ENCODE assay signal across 12 cellular contexts in genomic region chr9:137243266-137243625, GRCh38. TPM values are rescaled to one million over a fixed set of nuclear protein-coding genes. Genes with fewer than 3 reads are reported as not detected.
DNase-seq lines count a peak whose midpoint lies in the region; ATAC-seq, FAIRE-seq and TF ChIP-seq lines count a peak whose summit lies in the region.
"Not testable (repeated sequence)": the region's sequence is repeated elsewhere in the genome, so short reads cannot be mapped to it uniquely, and the experiment has no call there.
"Had no signal": no experiment of that assay in that cellular context is flagged by ENCODE, and none has a peak within 500 bp of the region (broad histone marks: within the 10 kb centered on the region; RNA-seq: fewer than 3 reads in every experiment).

No MANE protein-coding gene starts in this region.

- peaks cover 24% of the 10 kb centered on the region for H3K27me3 Mint-ChIP-seq in HFFc6 (ENCODE audit: insufficient read depth)
- not testable (repeated sequence) for H3K27me3 Mint-ChIP-seq in astrocyte (ENCODE audit: low read depth, unreplicated experiment)

- not testable (repeated sequence) for H3K27ac ChIP-seq in astrocyte (ENCODE audit: low read depth, low read length)
- H3K27ac ChIP-seq in gastroesophageal sphincter: peak overlapping the region in 3 of 4 donors; percentile 4 to 99 (median 99)
- H3K27ac ChIP-seq in psoas muscle: peak overlapping the region; percentile 58

- H2AFZ ChIP-seq in astrocyte (ENCODE audit: low read depth, low read length): not testable (repeated sequence)

- not testable (repeated sequence) for TF ChIP-seq EP300 in gastroesophageal sphincter (IDR thresholded peaks at IDR 0.05)

- H3K4me1 Mint-ChIP-seq in HFFc6 (ENCODE audit: low read depth) (peaks cover 31% of the 10 kb centered on the region), astrocyte (ENCODE audit: low read depth, unreplicated experiment) (peaks cover 19% of the 10 kb centered on the region)

- H3K79me2 ChIP-seq in astrocyte (ENCODE audit: insufficient read depth, low read length): peaks cover 49% of the 10 kb centered on the region

- H3K9ac ChIP-seq in astrocyte (ENCODE audit: low read length): peak overlapping the region; percentile 88

- H3K4me3 Mint-ChIP-seq in HFFc6: peak overlapping the region; percentile 94
- peak overlapping the region; percentile 94 for H3K4me3 Mint-ChIP-seq in astrocyte (ENCODE audit: unreplicated experiment)

- not testable (repeated sequence) for FAIRE-seq in astrocyte (lab: Jason Lieb, UNC)

- not testable (repeated sequence) for DNase-seq in AG10803 (ENCODE audit: low read depth); HFFc6; astrocyte (ENCODE audit: low read depth); psoas muscle

- ATAC-seq in gastroesophageal sphincter, psoas muscle: not testable (repeated sequence)

- peaks cover 25% of the 10 kb centered on the region for H3K4me1 ChIP-seq in astrocyte (ENCODE audit: insufficient read depth, low read length)
- peaks cover 0 to 58% (median 33%) of the 10 kb centered on the region in 3 donors for H3K4me1 ChIP-seq in gastroesophageal sphincter
- peaks cover 54% of the 10 kb centered on the region for H3K4me1 ChIP-seq in psoas muscle

- peaks cover 21% of the 10 kb centered on the region for H3K36me3 Mint-ChIP-seq in HFFc6 (ENCODE audit: low read depth)
- not testable (repeated sequence) for H3K36me3 Mint-ChIP-seq in astrocyte (ENCODE audit: low read depth, unreplicated experiment)

- not testable (repeated sequence) for H3K36me3 ChIP-seq in astrocyte (ENCODE audit: insufficient read depth, low read length)
- H3K36me3 ChIP-seq in gastroesophageal sphincter: peaks cover 0 to 22% of the 10 kb centered on the region in 2 donors
- H3K36me3 ChIP-seq in psoas muscle (ENCODE audit: insufficient read depth in 1 of 2, low read depth in 1 of 2): peaks cover 0 to 23% of the 10 kb centered on the region in 2 donors

- H3K9me3 ChIP-seq in astrocyte (ENCODE audit: insufficient read depth, low read depth, low read length); gastroesophageal sphincter; psoas muscle: not testable (repeated sequence)

- H3K27ac Mint-ChIP-seq in HFFc6 (peak overlapping the region; percentile 52), astrocyte (ENCODE audit: unreplicated experiment) (peak overlapping the region; percentile 75)

- peak overlapping the region; percentile 7; the same call in 1 of the 2 replicates for H3K4me3 ChIP-seq in AG10803 (ENCODE audit: low read length)
- peak overlapping the region; percentile 90; the same call in 1 of the 2 replicates for H3K4me3 ChIP-seq in WI38 (ENCODE audit: low read depth, low read length)
- H3K4me3 ChIP-seq in astrocyte (ENCODE audit: insufficient read depth, low read depth, low read length): peak overlapping the region; percentile 17
- not testable (repeated sequence) for H3K4me3 ChIP-seq in gastroesophageal sphincter
- peak overlapping the region; percentile 97 for H3K4me3 ChIP-seq in psoas muscle

- peak overlapping the region; percentile 90 for H3K4me2 ChIP-seq in astrocyte (ENCODE audit: low read length)

- H3K9me3 Mint-ChIP-seq in HFFc6: peaks cover 11% of the 10 kb centered on the region
- not testable (repeated sequence) for H3K9me3 Mint-ChIP-seq in astrocyte (ENCODE audit: unreplicated experiment)

- 84% methylated on average over 3 of the region's 18 CpGs; no CpG with 5 or more reads in 1 of the 2 donors for WGBS in gastroesophageal sphincter (ENCODE audit: low coverage in 1 of 2), 2 donors
- 88 to 95% (median 91%) methylated on average over 13 to 18 of the region's 18 CpGs for WGBS in psoas muscle, 3 donors

- not testable (repeated sequence) for H3K27me3 ChIP-seq in astrocyte (ENCODE audit: insufficient read depth, low read length); gastroesophageal sphincter; psoas muscle (ENCODE audit: insufficient read depth in 3 of 3, low read length in 2 of 3)

- intact Hi-C loops in psoas muscle (cut with DNase I): not testable (repeated sequence)

- not testable (repeated sequence) for TF ChIP-seq POLR2A in gastroesophageal sphincter (IDR thresholded peaks at IDR 0.05)

- not testable (repeated sequence) for TF ChIP-seq CTCF in AG10803 (conservative IDR thresholded peaks at IDR 0.05; ENCODE audit: low read length); HFFc6 (IDR thresholded peaks at IDR 0.05); WI38 (IDR thresholded peaks at IDR 0.05; ENCODE audit: low read depth, low read length); astrocyte (IDR thresholded peaks at IDR 0.05; ENCODE audit: insufficient read depth, low read depth, low read length); gastroesophageal sphincter (IDR thresholded peaks at IDR 0.05); psoas muscle (IDR thresholded peaks at IDR 0.05)

- peaks cover 46% of the 10 kb centered on the region for H4K20me1 ChIP-seq in astrocyte (ENCODE audit: insufficient read depth, low read length)

RNA-seq across cellular contexts. Expression of gene TUBB4B, which starts 2.2 kb away (rescaled TPM):
- total RNA-seq in HFFc6 (2021; fragmentation: NEBNext Ultra II Directional; extraction: Animal tissue kit (Norgen Biotek cat#: 25700)): 100 to 1,000 TPM; 415 to 760 (median 681) TPM
- 188 and 218 TPM in 2 replicates for total RNA-seq in astrocyte
- total RNA-seq in gastroesophageal sphincter: 100 to 1,000 TPM; 220 to 488 (median 265) TPM
- 100 to 1,000 TPM; 111 to 273 (median 230) TPM for total RNA-seq in psoas muscle
- 100 to 1,000 TPM; 350 to 838 (median 389) TPM for polyA plus RNA-seq in psoas muscle

RNA-seq across cellular contexts. Expression of gene STPG3, which starts 7.8 kb away (rescaled TPM):
- total RNA-seq in HFFc6 (2021; fragmentation: NEBNext Ultra II Directional; extraction: Animal tissue kit (Norgen Biotek cat#: 25700)): not detected
- not detected in 2 replicates for total RNA-seq in astrocyte
- not detected for total RNA-seq in gastroesophageal sphincter
- not detected for total RNA-seq in psoas muscle
- polyA plus RNA-seq in psoas muscle: under 1 TPM in 1 of 3 donors, not detected in 2; 0.08 TPM
- total RNA-seq: breast epithelium, fibroblast of villous mesenchyme, left lobe of liver, myocyte, thoracic aorta had no signal
- polyA plus RNA-seq: SK-N-SH had no signal

RNA-seq across cellular contexts. Expression of gene NELFB, which starts 11.9 kb away (rescaled TPM):
- total RNA-seq in HFFc6 (2021; fragmentation: NEBNext Ultra II Directional; extraction: Animal tissue kit (Norgen Biotek cat#: 25700)): 10 to 100 TPM; 48.5 to 59.9 (median 52.7) TPM
- total RNA-seq in astrocyte (45.8 and 48.9 TPM in 2 replicates), gastroesophageal sphincter (10 to 100 TPM; 36.9 to 58.8 (median 45.2) TPM), psoas muscle (10 to 100 TPM; 39.1 to 53.7 (median 42.8) TPM)
- polyA plus RNA-seq in psoas muscle: 10 to 100 TPM; 43.2 to 74.3 (median 58.5) TPM

RNA-seq across cellular contexts. Expression of gene SLC34A3, which starts 12.5 kb away (rescaled TPM):
- not detected for total RNA-seq in HFFc6 (2021; fragmentation: NEBNext Ultra II Directional; extraction: Animal tissue kit (Norgen Biotek cat#: 25700))
- total RNA-seq in astrocyte (0.09 TPM in 1 of 2 replicates, not detected in the other), gastroesophageal sphincter (not detected), psoas muscle (not detected)
- not detected for polyA plus RNA-seq in psoas muscle
- total RNA-seq: breast epithelium, fibroblast of villous mesenchyme, left lobe of liver had no signal
- polyA plus RNA-seq: SK-N-SH had no signal

RNA-seq across cellular contexts. Expression of gene RNF224, which starts 15.9 kb away (rescaled TPM):
- not detected for total RNA-seq in HFFc6 (2021; fragmentation: NEBNext Ultra II Directional; extraction: Animal tissue kit (Norgen Biotek cat#: 25700))
- 0.17 TPM in 1 of 2 replicates, not detected in the other for total RNA-seq in astrocyte
- total RNA-seq in gastroesophageal sphincter: under 1 TPM in 1 of 4 donors, not detected in 3; 0.57 TPM
- not detected for total RNA-seq in psoas muscle
- under 1 TPM in 1 of 3 donors, not detected in 2; 0.01 TPM for polyA plus RNA-seq in psoas muscle
- total RNA-seq: fibroblast of villous mesenchyme, left lobe of liver, myocyte, thoracic aorta had no signal
